ENCODE assay signal across 5 cellular contexts in the genomic region with DNA sequence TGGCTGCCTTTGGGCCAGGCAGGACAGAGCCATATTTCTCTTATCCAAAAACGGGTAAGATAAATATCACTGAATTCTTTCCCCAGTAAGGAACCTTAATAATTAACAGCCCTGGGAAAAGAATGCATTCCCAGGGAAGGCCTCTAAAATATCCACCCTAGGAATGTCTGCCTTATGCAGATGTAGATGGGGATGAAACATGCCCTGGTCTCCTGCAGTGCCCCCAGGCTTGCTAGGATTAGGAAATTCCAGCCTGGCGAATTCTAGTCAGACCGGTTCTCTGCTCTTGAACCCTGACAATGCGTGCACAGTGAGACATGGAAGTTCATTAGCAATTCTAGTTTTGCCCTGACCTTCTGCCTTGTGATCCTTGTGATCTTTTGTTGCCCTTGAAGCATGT.
A peak's percentile ranks its signal among the peaks of the same experiment; 100 is the strongest.
DNase-seq lines count a peak whose midpoint lies in the region; ATAC-seq and TF ChIP-seq lines count a peak whose summit lies in the region.
"Not testable (repeated sequence)": the region's sequence is repeated elsewhere in the genome, so short reads cannot be mapped to it uniquely, and the experiment has no call there.

No MANE protein-coding gene starts in this region.

- not testable (repeated sequence) for H2BK15ac ChIP-seq in mesendoderm (replicated peaks; ENCODE audit: low read depth)

- DNase-seq in DMS53 (lab: John Stamatoyannopoulos, UW) (peak; percentile 27), GM23338 (ENCODE audit: low spot score) (peak; percentile 19), mesendoderm (peak; percentile 32)
- DNase-seq in endodermal cell = not testable (repeated sequence)

- H3K4ac ChIP-seq in mesendoderm (ENCODE audit: low read depth, low read length) = not testable (repeated sequence)

- not testable (repeated sequence) for H3K4me2 ChIP-seq in GM23338; mesendoderm (ENCODE audit: low read length)

- H3K56ac ChIP-seq in mesendoderm (ENCODE audit: low read length) = not testable (repeated sequence)

- H3K23ac ChIP-seq in mesendoderm (ENCODE audit: low read length) = not testable (repeated sequence)

- not testable (repeated sequence) for H4K8ac ChIP-seq in mesendoderm (ENCODE audit: low read depth, low read length)

- H3K4me1 Mint-ChIP-seq in GM23338, endodermal cell: not testable (repeated sequence)

- ATAC-seq in GM23338 = not testable (repeated sequence)

- not testable (repeated sequence) for H3K27me3 Mint-ChIP-seq in GM23338 (ENCODE audit: insufficient read depth, low read depth, poor library complexity); endodermal cell (ENCODE audit: insufficient read depth)

- not testable (repeated sequence) for H3K4me3 ChIP-seq in GM23338; HUES64 (ENCODE audit: low read length); mesendoderm (ENCODE audit: low read length)
- peak overlapping the region; percentile 40 for H3K4me3 ChIP-seq in endodermal cell (ENCODE audit: low read length)

- H3K36me3 ChIP-seq in GM23338 (ENCODE audit: insufficient read depth); HUES64 (ENCODE audit: insufficient read depth, low read length); endodermal cell (ENCODE audit: control insufficient read depth, insufficient read depth, low read length); mesendoderm (ENCODE audit: control insufficient read depth, insufficient read depth, low read length): not testable (repeated sequence)

- 89% methylated on average over 4 of the region's 4 CpGs for WGBS in HUES64
- 89 to 91% methylated on average over 4 of the region's 4 CpGs for WGBS in endodermal cell (ENCODE audit: insufficient coverage in 1 of 2, insufficient read length in 1 of 2), 2 experiments
- no CpG with 5 or more reads among the region's 4 CpGs for WGBS in mesendoderm (ENCODE audit: extremely low coverage, insufficient coverage, low lambda C conversion rate)

- H3K4me1 ChIP-seq in GM23338 (ENCODE audit: insufficient read depth); HUES64 (ENCODE audit: insufficient read depth, low read length); endodermal cell (ENCODE audit: control insufficient read depth, insufficient read depth, low read length); mesendoderm (ENCODE audit: control insufficient read depth, low read depth, low read length): not testable (repeated sequence)

- H3K79me1 ChIP-seq in mesendoderm (ENCODE audit: low read length) = not testable (repeated sequence)

- H4K5ac ChIP-seq in mesendoderm (ENCODE audit: low read length) = not testable (repeated sequence)

- not testable (repeated sequence) for H3K27ac ChIP-seq in GM23338 (ENCODE audit: low read depth); endodermal cell (ENCODE audit: low read depth, low read length); mesendoderm (ENCODE audit: low read depth, low read length)
- H3K27ac ChIP-seq in HUES64 (ENCODE audit: low read depth, low read length) = peak overlapping the region; percentile 17; the same call in 1 of the 2 replicates

- peaks cover 21% of the 10 kb centered on the region; the same call in 2 of the 3 replicates for H3K36me3 Mint-ChIP-seq in GM23338 (ENCODE audit: low read depth)
- H3K36me3 Mint-ChIP-seq in endodermal cell (ENCODE audit: low read depth) = not testable (repeated sequence)

- H3K27ac Mint-ChIP-seq in GM23338, endodermal cell: not testable (repeated sequence)

- not testable (repeated sequence) for H3K27me3 ChIP-seq in GM23338 (ENCODE audit: insufficient read depth); HUES64 (ENCODE audit: insufficient read depth, low read length); endodermal cell (ENCODE audit: control insufficient read depth, insufficient read depth, low read length, poor library complexity, severe bottlenecking); mesendoderm (ENCODE audit: insufficient read depth, low read length, poor library complexity)

- H3K9me2 ChIP-seq in GM23338 (ENCODE audit: insufficient read depth) = not testable (repeated sequence)

- TF ChIP-seq CTCF in GM23338 (conservative IDR thresholded peaks at IDR 0.05; ENCODE audit: low read depth in 2 of 2); endodermal cell (conservative IDR thresholded peaks at IDR 0.05): not testable (repeated sequence)

- H3K9ac ChIP-seq in HUES64 (ENCODE audit: low read depth, low read length); endodermal cell (ENCODE audit: extremely low read depth, low read length, poor library complexity, severe bottlenecking); mesendoderm (ENCODE audit: low read length): not testable (repeated sequence)

- not testable (repeated sequence) for H2AFZ ChIP-seq in GM23338

- H2AK5ac ChIP-seq in mesendoderm (ENCODE audit: low read length) = not testable (repeated sequence)

- H3K4me3 Mint-ChIP-seq in GM23338, endodermal cell: not testable (repeated sequence)

- H3K9me3 Mint-ChIP-seq in GM23338 = peaks cover 69% of the 10 kb centered on the region
- peaks cover 25% of the 10 kb centered on the region for H3K9me3 Mint-ChIP-seq in endodermal cell

- H3K9me3 ChIP-seq in HUES64 (ENCODE audit: insufficient read depth, low read depth, low read length) (peaks cover 17% of the 10 kb centered on the region), endodermal cell (ENCODE audit: control insufficient read depth, low read length) (peaks cover 17% of the 10 kb centered on the region)

- H3F3A ChIP-seq in GM23338 (replicated peaks; ENCODE audit: low read depth) = not testable (repeated sequence)

- not testable (repeated sequence) for H4K20me1 ChIP-seq in GM23338 (replicated peaks; ENCODE audit: insufficient read depth)

- not testable (repeated sequence) for H3K18ac ChIP-seq in mesendoderm (ENCODE audit: low read length)

- not testable (repeated sequence) for H2BK5ac ChIP-seq in mesendoderm (ENCODE audit: low read length)

- H3K79me2 ChIP-seq in GM23338 (replicated peaks; ENCODE audit: insufficient read depth); mesendoderm (ENCODE audit: control insufficient read depth, insufficient read depth, low read length): not testable (repeated sequence)

- not testable (repeated sequence) for H2BK120ac ChIP-seq in mesendoderm (ENCODE audit: low read depth, low read length)
